26 cellular contexts compared by ENCODE assay signal in the genomic region with DNA sequence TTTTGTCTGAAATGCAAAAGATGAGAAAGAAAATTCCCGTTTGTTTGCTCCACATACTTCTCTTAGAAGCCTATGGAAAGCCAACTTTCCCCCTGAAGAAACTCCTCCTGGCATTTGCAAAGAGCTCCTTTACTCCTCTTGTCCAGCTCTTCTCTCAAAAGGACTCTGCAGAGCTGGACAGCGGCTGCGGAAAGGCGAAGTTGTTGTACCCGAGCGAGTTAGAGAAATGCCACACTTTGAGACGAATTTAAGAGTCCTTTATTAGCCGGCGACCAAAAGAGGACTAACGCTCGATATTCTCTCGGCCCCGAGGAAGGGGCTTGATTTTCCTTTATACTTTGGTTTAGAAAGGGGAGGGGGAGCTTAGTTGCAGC.
A peak's percentile ranks its signal among the peaks of the same experiment; 100 is the strongest.
DNase-seq lines count a peak whose midpoint lies in the region; ATAC-seq and TF ChIP-seq lines count a peak whose summit lies in the region.
"Had no signal": no experiment of that assay in that cellular context is flagged by ENCODE, and none has a peak within 500 bp of the region (broad histone marks: within the 10 kb centered on the region; RNA-seq: fewer than 3 reads in every experiment).

No MANE protein-coding gene starts in this region.

- H3K27ac Mint-ChIP-seq in endodermal cell = peak overlapping the region; percentile 94
- H3K27ac Mint-ChIP-seq in nephron progenitor cell = peak overlapping the region; percentile 7
- H3K27ac Mint-ChIP-seq in CD4-positive, alpha-beta memory T cell = peak overlapping the region in 1 of 7 donors; percentile 8
- H3K27ac Mint-ChIP-seq: activated CD4-positive, alpha-beta T cell treated with anti-CD3 and anti-CD28 coated beads, Interleukin-2, amount 10 ng/mL, durations not matched to agents 24 days and 14 days; activated CD8-positive, alpha-beta memory T cell treated with anti-CD3 and anti-CD28 coated beads, Interleukin-2, amount 10 ng/mL, durations not matched to agents 7 days and 5 days; activated naive CD8-positive, alpha-beta T cell treated with anti-CD3 and anti-CD28 coated beads, Interleukin-2, amount 10 ng/mL, durations not matched to agents 7 days and 5 days had no signal

- H3K4me3 ChIP-seq in SK-N-SH (ENCODE audit: low read depth in 2 of 2, low read length in 1 of 2) (no peak overlapping the region), endodermal cell (ENCODE audit: low read length) (peak overlapping the region; percentile 82)
- H3K4me3 ChIP-seq in CD4-positive, alpha-beta memory T cell (ENCODE audit: low read length in 2 of 2) = no peak overlapping the region
- H3K4me3 ChIP-seq: right atrium auricular region, tibial nerve had no signal

- POLR2A ChIA-PET in SK-N-SH (lab: Yijun Ruan, JAX) = no interaction called here
- POLR2A ChIA-PET in CD4-positive, alpha-beta memory T cell (lab: Charles Lee; ENCODE audit: partially characterized antibody) = no interaction called here

- H3F3A ChIP-seq in SK-N-SH (replicated peaks; ENCODE audit: insufficient read depth) = no peaks in the 10 kb centered on the region

- TF ChIP-seq CTCF in SK-N-SH (IDR thresholded peaks at IDR 0.05) (no peak), endodermal cell (conservative IDR thresholded peaks at IDR 0.05) (no peak), nephron progenitor cell (IDR thresholded peaks at IDR 0.05) (no peak)

- CTCF ChIA-PET in SK-N-SH (lab: Yijun Ruan, JAX) = no interaction called here
- CTCF ChIA-PET in CD4-positive, alpha-beta memory T cell (lab: Charles Lee; ENCODE audit: partially characterized antibody) = no interaction called here

- H3K27me3 Mint-ChIP-seq in endodermal cell (ENCODE audit: insufficient read depth) (peaks cover 93% of the 10 kb centered on the region), nephron progenitor cell (ENCODE audit: low read depth, poor library complexity) (peaks cover 48% of the 10 kb centered on the region)
- peaks cover 67 to 77% of the 10 kb centered on the region in 2 donors for H3K27me3 Mint-ChIP-seq in CD4-positive, alpha-beta memory T cell

- no peak overlapping the region for H3K27ac ChIP-seq in SK-N-SH (ENCODE audit: low read depth in 2 of 2, low read length in 1 of 2)
- H3K27ac ChIP-seq in endodermal cell (ENCODE audit: low read depth, low read length) = peak overlapping the region; percentile 37
- no peak overlapping the region for H3K27ac ChIP-seq in CD4-positive, alpha-beta memory T cell (ENCODE audit: low read depth, low read length)
- H3K27ac ChIP-seq: right atrium auricular region, tibial nerve had no signal

- WGBS in SK-N-SH (ENCODE audit: low lambda C conversion rate) = 11% methylated on average over 13 of the region's 13 CpGs
- 0 to 3% methylated on average over 11 to 13 of the region's 13 CpGs for WGBS in endodermal cell (ENCODE audit: insufficient coverage in 1 of 2, insufficient read length in 1 of 2), 2 experiments

- ATAC-seq in SK-N-SH treated with all-trans-retinoic acid at 6 μM for 48 hours = no peak
- no peak for ATAC-seq in GM19351 (IDR thresholded peaks at IDR 0.05; ENCODE audit: unreplicated experiment)
- ATAC-seq: activated CD8-positive, alpha-beta memory T cell treated with anti-CD3 and anti-CD28 coated beads, Interleukin-2, amount 10 ng/mL, durations not matched to agents 7 days and 5 days; esophagus mucosa; HCT116; left cardiac atrium; naive thymus-derived CD4-positive, alpha-beta T cell; stimulated activated naive CD8-positive, alpha-beta T cell treated with anti-CD3 and anti-CD28 coated beads, Interleukin-15, amount 100 ng/mL, for 72 hours had no signal

- DNase-seq in SK-N-SH = no peak
- DNase-seq in endodermal cell = peak; percentile 68
- DNase-seq in nephron progenitor cell = no peak
- no peak for DNase-seq in hippocampal formation (lab: John Stamatoyannopoulos, UW)
- DNase-seq in CD4-positive, alpha-beta memory T cell = no peak
- DNase-seq: 8988T; activated CD4-positive, alpha-beta T cell treated with anti-CD3 and anti-CD28 coated beads, Interleukin-2, amount 10 ng/mL, durations not matched to agents 24 days and 14 days; activated CD8-positive, alpha-beta memory T cell treated with anti-CD3 and anti-CD28 coated beads, Interleukin-2, amount 10 ng/mL, durations not matched to agents 7 days and 5 days; activated naive CD8-positive, alpha-beta T cell treated with anti-CD3 and anti-CD28 coated beads, Interleukin-2, amount 10 ng/mL, durations not matched to agents 7 days and 5 days; COR-L47; effector CD8-positive, alpha-beta T cell; left cardiac atrium; mesenchymal stem cell; naive thymus-derived CD4-positive, alpha-beta T cell; NCI-H1694 treated with DMSO at 0.1 percent for 48 hours; NCI-H2171 treated with DMSO at 0.1 percent for 48 hours; NCI-H526; SHP77; stimulated activated naive CD8-positive, alpha-beta T cell treated with anti-CD3 and anti-CD28 coated beads, Interleukin-15, amount 100 ng/mL, for 72 hours had no signal

- H3K36me3 ChIP-seq in SK-N-SH (replicated peaks in 1 of 2; ENCODE audit: control insufficient read depth in 1 of 2, insufficient read depth in 2 of 2, low read length in 1 of 2) (no peaks in the 10 kb centered on the region), endodermal cell (ENCODE audit: control insufficient read depth, insufficient read depth, low read length) (no peaks in the 10 kb centered on the region)
- H3K36me3 ChIP-seq in CD4-positive, alpha-beta memory T cell (ENCODE audit: insufficient read depth, low read length) = no peaks in the 10 kb centered on the region
- H3K36me3 ChIP-seq: right atrium auricular region, tibial nerve had no signal

- TF ChIP-seq EP300 in SK-N-SH (IDR thresholded peaks at IDR 0.05; ENCODE audit: borderline replicate concordance in 1 of 2, low read depth in 1 of 2, low read length in 1 of 2) (no peak), Ishikawa (IDR thresholded peaks at IDR 0.05; ENCODE audit: borderline replicate concordance) (no peak)

- H3K4me3 Mint-ChIP-seq in endodermal cell (peak overlapping the region; percentile 61), nephron progenitor cell (peak overlapping the region; percentile 79)
- H3K4me3 Mint-ChIP-seq in CD4-positive, alpha-beta memory T cell = no peak overlapping the region
- H3K4me3 Mint-ChIP-seq: activated CD4-positive, alpha-beta T cell treated with anti-CD3 and anti-CD28 coated beads, Interleukin-2, amount 10 ng/mL, durations not matched to agents 24 days and 14 days; activated CD8-positive, alpha-beta memory T cell treated with anti-CD3 and anti-CD28 coated beads, Interleukin-2, amount 10 ng/mL, durations not matched to agents 7 days and 5 days; activated naive CD8-positive, alpha-beta T cell treated with anti-CD3 and anti-CD28 coated beads, Interleukin-2, amount 10 ng/mL, durations not matched to agents 7 days and 5 days; stimulated activated naive CD8-positive, alpha-beta T cell treated with anti-CD3 and anti-CD28 coated beads, Interleukin-15, amount 100 ng/mL, for 72 hours had no signal

- no peaks in the 10 kb centered on the region for H3K9me2 ChIP-seq in SK-N-SH

- no peaks in the 10 kb centered on the region for H4K20me1 ChIP-seq in SK-N-SH (ENCODE audit: insufficient read depth)

- no peak overlapping the region for H3K9ac ChIP-seq in SK-N-SH
- H3K9ac ChIP-seq in endodermal cell (ENCODE audit: extremely low read depth, low read length, poor library complexity, severe bottlenecking) = peak overlapping the region; percentile 31

- intact Hi-C loops in CD4-positive, alpha-beta memory T cell (cut with micrococcal nuclease) = no loop called here

- H3K27me3 ChIP-seq in SK-N-SH (ENCODE audit: insufficient read depth) = peaks cover 79% of the 10 kb centered on the region; the same call in 1 of the 2 replicates
- peaks cover 62% of the 10 kb centered on the region for H3K27me3 ChIP-seq in endodermal cell (ENCODE audit: control insufficient read depth, insufficient read depth, low read length, poor library complexity, severe bottlenecking)
- peaks cover 39% of the 10 kb centered on the region for H3K27me3 ChIP-seq in CD4-positive, alpha-beta memory T cell (ENCODE audit: insufficient read depth, low read length)

- H3K9me3 ChIP-seq in SK-N-SH (no peaks in the 10 kb centered on the region), endodermal cell (ENCODE audit: control insufficient read depth, low read length) (no peaks in the 10 kb centered on the region)
- no peaks in the 10 kb centered on the region for H3K9me3 ChIP-seq in CD4-positive, alpha-beta memory T cell (ENCODE audit: control insufficient read depth in 1 of 2, low read length in 2 of 2)

- peaks cover 60% of the 10 kb centered on the region for H3K4me1 Mint-ChIP-seq in endodermal cell
- peaks cover 74% of the 10 kb centered on the region for H3K4me1 Mint-ChIP-seq in nephron progenitor cell
- no peaks in the 10 kb centered on the region for H3K4me1 Mint-ChIP-seq in CD4-positive, alpha-beta memory T cell
- H3K4me1 Mint-ChIP-seq: activated CD4-positive, alpha-beta T cell treated with anti-CD3 and anti-CD28 coated beads, Interleukin-2, amount 10 ng/mL, durations not matched to agents 24 days and 14 days; activated CD8-positive, alpha-beta memory T cell treated with anti-CD3 and anti-CD28 coated beads, Interleukin-2, amount 10 ng/mL, durations not matched to agents 7 days and 5 days; activated naive CD8-positive, alpha-beta T cell treated with anti-CD3 and anti-CD28 coated beads, Interleukin-2, amount 10 ng/mL, durations not matched to agents 7 days and 5 days; naive thymus-derived CD4-positive, alpha-beta T cell had no signal

- H3K79me2 ChIP-seq in SK-N-SH (ENCODE audit: insufficient read depth) = no peaks in the 10 kb centered on the region

- no peaks in the 10 kb centered on the region for H3K4me1 ChIP-seq in SK-N-SH (ENCODE audit: control insufficient read depth in 1 of 2, insufficient read depth in 2 of 2, low read depth in 1 of 2, low read length in 1 of 2)
- H3K4me1 ChIP-seq in endodermal cell (ENCODE audit: control insufficient read depth, insufficient read depth, low read length) = peaks cover 36% of the 10 kb centered on the region
- H3K4me1 ChIP-seq in CD4-positive, alpha-beta memory T cell (ENCODE audit: insufficient read depth, low read length) = no peaks in the 10 kb centered on the region
- H3K4me1 ChIP-seq: right atrium auricular region had no signal

- H2AFZ ChIP-seq in SK-N-SH (ENCODE audit: low read depth) = no peak overlapping the region

- H3K36me3 Mint-ChIP-seq in endodermal cell (ENCODE audit: low read depth) (peaks cover 9% of the 10 kb centered on the region), nephron progenitor cell (ENCODE audit: low read depth) (peaks cover 36% of the 10 kb centered on the region)
- peaks cover 0 to 3% of the 10 kb centered on the region in 2 donors for H3K36me3 Mint-ChIP-seq in CD4-positive, alpha-beta memory T cell

- TF ChIP-seq RAD21 in SK-N-SH (IDR thresholded peaks at IDR 0.05; ENCODE audit: low read length) = no peak
- no peak for TF ChIP-seq RAD21 in Ishikawa (IDR thresholded peaks at IDR 0.05; ENCODE audit: low read depth)

- H3K9me3 Mint-ChIP-seq in endodermal cell (peaks cover 1% of the 10 kb centered on the region), nephron progenitor cell (peaks cover 4% of the 10 kb centered on the region)
- peaks cover 2 to 54% (median 36%) of the 10 kb centered on the region in 8 donors for H3K9me3 Mint-ChIP-seq in CD4-positive, alpha-beta memory T cell

- H3K4me2 ChIP-seq in SK-N-SH = peak overlapping the region; percentile 33; the same call in 1 of the 2 replicates

TF ChIP-seq in SK-N-SH treated with all-trans-retinoic acid at 6 μM for 48 hours, 23 proteins besides CTCF, POLR2A, EP300 and RAD21 (continues in another document):
- no peak for TF ChIP-seq ARNTL (CRISPR knock-in tag; IDR thresholded peaks at IDR 0.05; ENCODE audit: borderline replicate concordance, low read depth)

Comparison
In these comparisons a context has a peak if more than half of its experiments do, and no peak if none do; other contexts are left out.
1. H3K4me3 Mint-ChIP-seq: peak in endodermal cell (single experiment) and nephron progenitor cell (single experiment); none in CD4-positive, alpha-beta memory T cell (0 of 8).